ENCODE assay signal across 16 cellular contexts in the genomic region with DNA sequence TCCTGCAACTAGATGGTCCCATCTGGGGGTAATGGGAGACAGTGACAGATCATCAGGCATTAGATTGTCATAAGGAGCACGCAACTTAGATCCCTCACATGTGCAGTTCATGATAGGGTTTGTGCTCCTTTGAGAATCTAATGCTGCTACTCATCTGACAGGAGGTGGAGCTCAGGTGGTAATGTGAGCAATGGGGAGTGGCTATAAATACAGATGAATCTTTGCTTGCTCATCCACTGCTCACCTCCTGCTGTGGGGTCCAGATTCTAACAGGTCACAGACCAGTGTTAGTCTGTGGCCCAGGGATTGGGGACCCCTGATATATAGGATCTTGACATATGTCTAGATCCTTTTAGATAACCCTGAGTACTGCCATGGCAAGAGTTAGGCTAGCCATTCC. TPM values are rescaled to one million over a fixed set of nuclear protein-coding genes. Genes with fewer than 3 reads are reported as not detected.
DNase-seq lines count a peak whose midpoint lies in the region; ATAC-seq, FAIRE-seq and TF ChIP-seq lines count a peak whose summit lies in the region.
"Had no signal": no experiment of that assay in that cellular context is flagged by ENCODE, and none has a peak within 500 bp of the region (broad histone marks: within the 10 kb centered on the region; RNA-seq: fewer than 3 reads in every experiment).

No MANE protein-coding gene starts in this region.

- no peak for ATAC-seq in GM19324 (IDR thresholded peaks at IDR 0.05; ENCODE audit: low FRiP score, unreplicated experiment)
- ATAC-seq: A549 had no signal

- peak; percentile 13 for FAIRE-seq in urothelium cell line (lab: Jason Lieb, UNC)
- FAIRE-seq: A549, H1 had no signal

- POLR2A ChIA-PET in HEK293 (lab: Yijun Ruan, JAX) = no interaction called here

- in situ Hi-C loops in Caki2 (cut with HindIII; ENCODE audit: low pct_unique_long_range_greater_than_20kb, low sequenced_read_pairs) = loop anchor here (25.0 kb wide), 1 partner anchor 149 kb away; no protein-coding TSS in a partner anchor
- in situ Hi-C loops in mammary epithelial cell (cut with MboI; ENCODE audit: low sequenced_read_pairs in 2 of 2) = no loop called here

- intact Hi-C loops in mammary epithelial cell (cut with micrococcal nuclease) = no loop called here

- H3K9me3 ChIP-seq in HEK293 (ENCODE audit: control insufficient read depth, insufficient read depth, low read depth, low read length) = no peaks in the 10 kb centered on the region
- peaks cover 3% of the 10 kb centered on the region for H3K9me3 ChIP-seq in mammary epithelial cell (replicated peaks; ENCODE audit: insufficient read depth, low read length)

- H3K4me3 ChIP-seq in HEK293 (ENCODE audit: low read depth, low read length) (no peak overlapping the region), mammary epithelial cell (replicated peaks in 1 of 3; ENCODE audit: insufficient read depth in 1 of 3, low read depth in 2 of 3, low read length in 3 of 3) (no peak overlapping the region)
- H3K4me3 ChIP-seq: A549, BLaER1 had no signal

- H3K4me1 ChIP-seq in HEK293 (ENCODE audit: control insufficient read depth, insufficient read depth, low read length) (no peaks in the 10 kb centered on the region), mammary epithelial cell (ENCODE audit: insufficient read depth, low read length) (peaks cover 20% of the 10 kb centered on the region)
- H3K4me1 ChIP-seq: A549 had no signal

- dilution Hi-C loops in mammary epithelial cell (cut with HindIII; ENCODE audit: low sequenced_read_pairs) = no loop called here

- no peak overlapping the region for H2AFZ ChIP-seq in mammary epithelial cell (ENCODE audit: low read depth, low read length)

- no peaks in the 10 kb centered on the region for H3K36me3 ChIP-seq in HEK293 (ENCODE audit: control insufficient read depth in 2 of 2, insufficient read depth in 1 of 2, low read length in 2 of 2)
- no peaks in the 10 kb centered on the region for H3K36me3 ChIP-seq in mammary epithelial cell (ENCODE audit: insufficient read depth, low read length)
- H3K36me3 ChIP-seq: BLaER1 had no signal

- H3K27me3 ChIP-seq in mammary epithelial cell (ENCODE audit: insufficient read depth, low read length) = no peaks in the 10 kb centered on the region

- TF ChIP-seq CTCF in HEK293 (tag by site-specific recombination; IDR thresholded peaks at IDR 0.05) (no peak), mammary epithelial cell (conservative IDR thresholded peaks at IDR 0.05 in 1 of 2, IDR thresholded peaks at IDR 0.05 in 1 of 2; ENCODE audit: extremely low read depth in 1 of 2, insufficient read depth in 1 of 2, low read depth in 1 of 2, low read length in 2 of 2) (no peak)

- H3K4me2 ChIP-seq in mammary epithelial cell (ENCODE audit: insufficient read depth, low read depth, low read length) = no peak overlapping the region
- H3K4me2 ChIP-seq: A549, BLaER1 had no signal

- no peak overlapping the region for H3K9ac ChIP-seq in mammary epithelial cell (ENCODE audit: insufficient read depth, low read length)
- H3K9ac ChIP-seq: BLaER1 had no signal

- BruUV-seq in mammary epithelial cell (replicated peaks; lab: Mats Ljungman, UMichigan) = no TSS peak

- no peaks in the 10 kb centered on the region for H4K20me1 ChIP-seq in mammary epithelial cell (ENCODE audit: insufficient read depth, low read length)
- H4K20me1 ChIP-seq: BLaER1 had no signal

- CTCF ChIA-PET in HEK293 (lab: Yijun Ruan, JAX) (interaction anchor here (1.2 kb wide), 1 partner anchor 9 kb away, joined by 5 read pairs; no protein-coding TSS in a partner anchor), mammary epithelial cell (lab: Charles Lee; ENCODE audit: low non-redundant PET) (no interaction called here)

- no peak overlapping the region for H3K27ac ChIP-seq in HEK293 (ENCODE audit: extremely low read depth, low read depth, low read length)
- no peak overlapping the region for H3K27ac ChIP-seq in mammary epithelial cell (ENCODE audit: insufficient read depth, low read depth, low read length)
- H3K27ac ChIP-seq: A549, BLaER1 had no signal

- H3K79me2 ChIP-seq in mammary epithelial cell (ENCODE audit: insufficient read depth, low read length) = no peaks in the 10 kb centered on the region

- DNase-seq in Caki2 (ENCODE audit: low read depth) = peak; percentile 32
- peak; percentile 39 for DNase-seq in mammary epithelial cell
- DNase-seq in urothelium cell line (ENCODE audit: low spot score) = no peak
- no peak for DNase-seq in activated CD8-positive, alpha-beta memory T cell treated with anti-CD3 and anti-CD28 coated beads, Interleukin-2, amount 50 U/mL, for 4 hours
- no peak for DNase-seq in T-helper 1 cell
- DNase-seq: Calu3; CD4-positive, alpha-beta memory T cell; DMS79 treated with DMSO at 0.1 percent for 48 hours; GF-D8; H9 had no signal

- WGBS in mammary epithelial cell (ENCODE audit: low coverage, missing lambda C conversion rate) = 100% methylated on average over 1 of the region's 1 CpG

TF ChIP-seq in HEK293, 187 proteins besides CTCF, POLR2A, EP300 and RAD21:
- TF ChIP-seq, protein P1, sequence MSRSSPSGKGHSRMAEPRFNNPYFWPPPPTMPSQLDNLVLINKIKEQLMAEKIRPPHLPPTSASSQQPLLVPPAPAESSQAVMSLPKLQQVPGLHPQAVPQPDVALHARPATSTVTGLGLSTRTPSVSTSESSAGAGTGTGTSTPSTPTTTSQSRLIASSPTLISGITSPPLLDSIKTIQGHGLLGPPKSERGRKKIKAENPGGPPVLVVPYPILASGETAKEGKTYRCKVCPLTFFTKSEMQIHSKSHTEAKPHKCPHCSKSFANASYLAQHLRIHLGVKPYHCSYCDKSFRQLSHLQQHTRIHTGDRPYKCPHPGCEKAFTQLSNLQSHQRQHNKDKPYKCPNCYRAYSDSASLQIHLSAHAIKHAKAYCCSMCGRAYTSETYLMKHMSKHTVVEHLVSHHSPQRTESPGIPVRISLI (tag by site-specific recombination; IDR thresholded peaks at IDR 0.05) = no peak
- peak; percentile 98 for TF ChIP-seq ZNF610 (tag by site-specific recombination; IDR thresholded peaks at IDR 0.05; ENCODE audit: borderline replicate concordance)

RNA-seq across cellular contexts. Expression of a gene that starts 52.7 kb away (rescaled TPM):
- not detected in 2 replicates for total RNA-seq in Caki2 (2014; rRNA removed; shearing (Covaris generic); ENCODE audit: low replicate concordance)
- total RNA-seq in mammary epithelial cell = under 1 TPM; 0.33 to 0.71 TPM
- polyA plus RNA-seq in mammary epithelial cell = 1.1 TPM
- 0.67 TPM for polyA minus RNA-seq in mammary epithelial cell
- total RNA-seq: CD4-positive, alpha-beta memory T cell had no signal
- polyA plus RNA-seq: CD14-positive monocyte; CD4-positive, alpha-beta memory T cell had no signal

Comparison
In these comparisons a context has a peak if more than half of its experiments do, and no peak if none do; other contexts are left out.
1. DNase-seq: peak in Caki2 (single experiment) and mammary epithelial cell (single experiment); none in urothelium cell line (single experiment), activated CD8-positive, alpha-beta memory T cell treated with anti-CD3 and anti-CD28 coated beads, Interleukin-2, amount 50 U/mL, for 4 hours (single experiment) and T-helper 1 cell (0 of 5).